ENCODE assay signal across 9 cellular contexts in the genomic region with DNA sequence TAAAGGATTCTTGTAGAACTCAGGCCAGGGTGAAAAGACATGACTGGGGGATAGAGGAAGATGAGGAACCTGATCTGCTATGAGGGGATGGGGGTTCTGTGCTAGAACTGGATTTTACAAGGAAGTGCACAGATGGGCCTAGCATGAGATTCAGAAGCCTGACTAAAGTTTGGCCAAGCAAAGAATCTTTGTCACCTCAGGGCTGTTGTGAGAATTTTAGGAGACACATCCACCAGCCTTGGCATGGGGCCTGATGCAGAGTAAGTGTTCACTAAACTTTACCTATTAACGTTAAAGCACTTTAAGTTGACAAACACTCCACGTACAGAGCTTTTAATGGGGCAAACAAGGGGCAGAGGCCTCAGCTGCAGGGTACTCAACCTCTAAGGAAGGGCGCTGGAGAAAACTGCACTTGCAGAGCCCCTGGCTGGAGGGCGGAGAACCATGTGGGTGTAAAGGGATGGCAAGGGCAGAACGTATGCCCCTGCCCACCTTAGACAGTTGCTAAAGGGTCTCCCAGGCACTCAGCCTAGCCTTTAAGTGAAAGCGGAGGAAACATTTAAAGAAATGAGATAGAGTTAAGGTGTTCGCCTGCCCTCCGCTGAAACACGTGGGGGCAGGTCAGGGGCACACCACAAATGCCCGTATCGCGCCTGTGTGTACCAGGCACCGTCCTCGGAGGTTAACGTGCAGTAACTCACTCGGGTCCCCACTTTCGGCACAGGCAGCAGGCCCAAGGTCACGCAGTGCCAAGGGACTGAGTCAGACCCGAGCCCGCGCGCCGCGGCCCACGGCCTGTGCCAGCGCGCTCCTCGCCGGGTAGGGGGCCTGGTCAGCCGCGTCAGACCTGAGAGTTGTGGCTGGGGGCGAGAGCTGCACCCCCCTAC. TPM values are rescaled to one million over a fixed set of nuclear protein-coding genes. Genes with fewer than 3 reads are reported as not detected.
DNase-seq lines count a peak whose midpoint lies in the region; ATAC-seq, FAIRE-seq and TF ChIP-seq lines count a peak whose summit lies in the region.
"Had no signal": no experiment of that assay in that cellular context is flagged by ENCODE, and none has a peak within 500 bp of the region (broad histone marks: within the 10 kb centered on the region; RNA-seq: fewer than 3 reads in every experiment).

No MANE protein-coding gene starts in this region.

- no peak for FAIRE-seq in endothelial cell of umbilical vein (lab: Jason Lieb, UNC)
- FAIRE-seq: islet of Langerhans had no signal

- H3K79me2 ChIP-seq in SK-N-SH (ENCODE audit: insufficient read depth), result peaks cover 34% of the 10 kb centered on the region
- H3K79me2 ChIP-seq in endothelial cell of umbilical vein (ENCODE audit: control insufficient read depth, insufficient read depth, low read length), result peaks cover 6% of the 10 kb centered on the region

- 93% methylated on average over 15 of the region's 32 CpGs for WGBS in SK-N-SH (ENCODE audit: low lambda C conversion rate)

- CTCF ChIA-PET in A673 (lab: Charles Lee) (no interaction called here), SK-N-SH (lab: Yijun Ruan, JAX) (interaction anchor here (0.7 to 5.5 kb wide), 9 partner anchors 9 to 276 kb away, joined by 4 to 43 read pairs (median 6); no protein-coding TSS in a partner anchor), endothelial cell of umbilical vein (lab: Charles Lee) (interaction anchor here (1.1 to 2.8 kb wide), 5 partner anchors 20 to 276 kb away, joined by 6 to 38 read pairs (median 12); no protein-coding TSS in a partner anchor)

- ATAC-seq in GM21390 (IDR thresholded peaks at IDR 0.05; ENCODE audit: unreplicated experiment), result peak; percentile 3
- ATAC-seq in naive thymus-derived CD8-positive, alpha-beta T cell, result peak; percentile 4 to 31

- H3K27ac ChIP-seq in A673 (ENCODE audit: low read depth, low read length, poor library complexity, severe bottlenecking) (peak overlapping the region; percentile 70), SK-N-SH (ENCODE audit: low read depth in 2 of 2, low read length in 1 of 2) (peak overlapping the region in 1 of 2 experiments; percentile 75; a peak in 2 of 4 replicates), endothelial cell of umbilical vein (ENCODE audit: insufficient read depth, low read depth, low read length) (no peak overlapping the region)

- H3K9me3 ChIP-seq in A673 (ENCODE audit: low read depth, low read length, poor library complexity, severe bottlenecking), result no peaks in the 10 kb centered on the region
- H3K9me3 ChIP-seq in SK-N-SH, result no peaks in the 10 kb centered on the region
- H3K9me3 ChIP-seq in endothelial cell of umbilical vein (replicated peaks; ENCODE audit: control insufficient read depth, insufficient read depth, low read length), result no peaks in the 10 kb centered on the region

- H2AFZ ChIP-seq in SK-N-SH (ENCODE audit: low read depth) (peak overlapping the region; percentile 94), endothelial cell of umbilical vein (ENCODE audit: low read depth, low read length) (peak overlapping the region; percentile 86)

- H3K36me3 ChIP-seq in A673 (ENCODE audit: insufficient read depth, low read length, poor library complexity, severe bottlenecking) (peaks cover 3% of the 10 kb centered on the region), SK-N-SH (replicated peaks in 1 of 2; ENCODE audit: control insufficient read depth in 1 of 2, insufficient read depth in 2 of 2, low read length in 1 of 2) (peaks cover 3 to 20% of the 10 kb centered on the region in 2 experiments), endothelial cell of umbilical vein (ENCODE audit: control insufficient read depth in 2 of 2, extremely low read depth in 1 of 2, insufficient read depth in 2 of 2, low read length in 2 of 2) (no peaks in the 10 kb centered on the region)

- dilution Hi-C loops in endothelial cell of umbilical vein (cut with MboI; ENCODE audit: extremely low pct_ligation_motif_present, low sequenced_read_pairs), result no loop called here

- TF ChIP-seq POLR2A in endothelial cell of umbilical vein (IDR thresholded peaks at IDR 0.05; ENCODE audit: low read depth, low read length), result no peak

- H3K27me3 Mint-ChIP-seq in naive thymus-derived CD8-positive, alpha-beta T cell, result no peaks in the 10 kb centered on the region

- H3K9ac ChIP-seq in SK-N-SH (peak overlapping the region; percentile 50; the same call in 1 of the 2 replicates), endothelial cell of umbilical vein (replicated peaks; ENCODE audit: extremely low read depth, insufficient read depth, low read length) (peak overlapping the region; percentile 40)

- H3K9me3 Mint-ChIP-seq in naive thymus-derived CD8-positive, alpha-beta T cell, result no peaks in the 10 kb centered on the region

- H3K9me1 ChIP-seq in endothelial cell of umbilical vein (replicated peaks; ENCODE audit: control insufficient read depth, extremely low read depth, insufficient read depth, low read length), result no peaks in the 10 kb centered on the region

- H4K20me1 ChIP-seq in SK-N-SH (ENCODE audit: insufficient read depth) (peaks cover 27% of the 10 kb centered on the region), endothelial cell of umbilical vein (replicated peaks; ENCODE audit: control insufficient read depth, extremely low read depth, insufficient read depth, low read length) (no peaks in the 10 kb centered on the region)

- TF ChIP-seq RAD21 in SK-N-SH (IDR thresholded peaks at IDR 0.05; ENCODE audit: low read length), result no peak

- H3F3A ChIP-seq in SK-N-SH (replicated peaks; ENCODE audit: insufficient read depth), result no peaks in the 10 kb centered on the region

- TF ChIP-seq EP300 in SK-N-SH (IDR thresholded peaks at IDR 0.05; ENCODE audit: borderline replicate concordance in 1 of 2, low read depth in 1 of 2, low read length in 1 of 2), result no peak

- peak overlapping the region; percentile 75 to 96 (median 90) for H3K27ac Mint-ChIP-seq in naive thymus-derived CD8-positive, alpha-beta T cell

- no TSS peak for BruUV-seq in A673 (replicated peaks; lab: Mats Ljungman, UMichigan)
- BruUV-seq in endothelial cell of umbilical vein (replicated peaks; lab: Mats Ljungman, UMichigan), result no TSS peak

- peaks cover 33 to 45% (median 36%) of the 10 kb centered on the region in 4 donors for H3K4me1 Mint-ChIP-seq in naive thymus-derived CD8-positive, alpha-beta T cell

- no peak for DNase-seq in A673 (ENCODE audit: low spot score)
- no peak for DNase-seq in SK-N-SH
- no peak for DNase-seq in endothelial cell of umbilical vein (ENCODE audit: low read depth, low spot score)
- peak in 6 of 10 donors; percentile 2 to 37 (median 23) for DNase-seq in naive thymus-derived CD8-positive, alpha-beta T cell
- DNase-seq in SKM-1 (lab: John Stamatoyannopoulos, UW; ENCODE audit: unreplicated experiment), result no peak
- no peak for DNase-seq in NCI-H345 treated with DMSO at 0.1 percent for 48 hours (lab: John Stamatoyannopoulos, UW; ENCODE audit: unreplicated experiment)
- DNase-seq in OCI-M2 (lab: John Stamatoyannopoulos, UW; ENCODE audit: unreplicated experiment), result no peak

- no peak for TF ChIP-seq CTCF in A673 (conservative IDR thresholded peaks at IDR 0.05; ENCODE audit: low read depth, low read length)
- no peak for TF ChIP-seq CTCF in SK-N-SH (IDR thresholded peaks at IDR 0.05)
- no peak for TF ChIP-seq CTCF in endothelial cell of umbilical vein (IDR thresholded peaks at IDR 0.05; ENCODE audit: extremely low read depth in 1 of 2, insufficient read depth in 1 of 2, low read depth in 1 of 2, low read length in 2 of 2)

- H3K4me2 ChIP-seq in SK-N-SH (peak overlapping the region; percentile 90; the same call in 1 of the 2 replicates), endothelial cell of umbilical vein (ENCODE audit: insufficient read depth, low read length) (peak overlapping the region; percentile 40)

- no peaks in the 10 kb centered on the region for H3K9me2 ChIP-seq in SK-N-SH

- H3K27me3 ChIP-seq in A673 (replicated peaks; ENCODE audit: insufficient read depth, low read depth, low read length, poor library complexity) (no peaks in the 10 kb centered on the region), SK-N-SH (ENCODE audit: insufficient read depth) (no peaks in the 10 kb centered on the region), endothelial cell of umbilical vein (ENCODE audit: control insufficient read depth in 2 of 2, insufficient read depth in 2 of 2, low read length in 2 of 2) (peaks cover 0 to 4% of the 10 kb centered on the region in 2 experiments)

- peaks cover 0 to 5% (median 0%) of the 10 kb centered on the region in 3 donors for H3K36me3 Mint-ChIP-seq in naive thymus-derived CD8-positive, alpha-beta T cell

- H3K4me1 ChIP-seq in A673 (ENCODE audit: insufficient read depth, low read length, poor library complexity, severe bottlenecking) (peaks cover 19% of the 10 kb centered on the region), SK-N-SH (ENCODE audit: control insufficient read depth in 1 of 2, insufficient read depth in 2 of 2, low read depth in 1 of 2, low read length in 1 of 2) (peaks cover 18 to 21% of the 10 kb centered on the region in 2 experiments; a peak in 3 of 4 replicates), endothelial cell of umbilical vein (ENCODE audit: control insufficient read depth, extremely low read depth, insufficient read depth, low read length) (peaks cover 10% of the 10 kb centered on the region)

- POLR2A ChIA-PET in A673 (lab: Charles Lee; ENCODE audit: low non-redundant PET) (no interaction called here), SK-N-SH (lab: Yijun Ruan, JAX) (interaction anchor here (1.1 to 2.6 kb wide), 2 partner anchors 129 to 276 kb away, joined by 4 to 12 read pairs; no protein-coding TSS in a partner anchor), endothelial cell of umbilical vein (lab: Charles Lee) (interaction anchor here (0.5 to 1.0 kb wide), 2 partner anchors 100 to 104 kb away, joined by 4 to 8 read pairs; no protein-coding TSS in a partner anchor)
- POLR2A ChIA-PET in naive thymus-derived CD8-positive, alpha-beta T cell (lab: Charles Lee), result interaction anchor here (0.5 to 6.2 kb wide), 13 partner anchors 8 to 148 kb away, joined by 3 to 71 read pairs (median 5); no protein-coding TSS in a partner anchor

- intact Hi-C loops in A673 (cut with micrococcal nuclease; ENCODE audit: unreplicated experiment), result no loop called here
- intact Hi-C loops in endothelial cell of umbilical vein (cut with micrococcal nuclease), result loop anchor here (1.0 to 5.0 kb wide), 6 partner anchors 42 to 170 kb away; no protein-coding TSS in a partner anchor

- peak overlapping the region; percentile 80 to 94 (median 89) for H3K4me3 Mint-ChIP-seq in naive thymus-derived CD8-positive, alpha-beta T cell

- H3K4me3 ChIP-seq in A673 (ENCODE audit: low read depth, low read length, poor library complexity, severe bottlenecking), result peak overlapping the region; percentile 56
- peak overlapping the region; percentile 56 to 89; a peak in 3 of 4 replicates for H3K4me3 ChIP-seq in SK-N-SH (ENCODE audit: low read depth in 2 of 2, low read length in 1 of 2)
- peak overlapping the region; percentile 30 to 54 (median 52) for H3K4me3 ChIP-seq in endothelial cell of umbilical vein (replicated peaks in 1 of 3; ENCODE audit: insufficient read depth in 1 of 3, low read depth in 1 of 3, low read length in 3 of 3)

RNA-seq across cellular contexts. Expression of gene MRPS6, which starts 1.0 kb away (rescaled TPM):
- total RNA-seq in A673 (2021) (99.7 and 115 TPM in 2 replicates), endothelial cell of umbilical vein (35.5 and 37.2 TPM in 2 replicates)
- polyA plus RNA-seq in SK-N-SH (2012; rRNA removed) (26.8 and 69.2 TPM in 2 replicates), endothelial cell of umbilical vein (18.0 and 19.8 TPM in 2 replicates)
- 69.5 and 89.7 TPM in 2 replicates for polyA plus RNA-seq in SK-N-SH (2012; cell fraction: cytosol; rRNA removed)
- 37.7 and 46.6 TPM in 2 replicates for polyA plus RNA-seq in SK-N-SH (2012; cell fraction: nucleus; rRNA removed)
- polyA plus RNA-seq in endothelial cell of umbilical vein (2011; cell fraction: cytosol; rRNA removed), result 19.9 and 20.6 TPM in 2 replicates
- polyA plus RNA-seq in endothelial cell of umbilical vein (2011; cell fraction: nucleus; rRNA removed), result 22.6 and 23.8 TPM in 2 replicates
- polyA plus RNA-seq in endothelial cell of umbilical vein (2012), result 34.0 and 57.2 TPM in 2 replicates
- 8.5 and 11.6 TPM in 2 replicates for polyA minus RNA-seq in endothelial cell of umbilical vein
- polyA minus RNA-seq in endothelial cell of umbilical vein (2011; cell fraction: cytosol; rRNA and poly(A)+ RNA removed), result 8.2 TPM
- 9.6 and 15.1 TPM in 2 replicates for polyA minus RNA-seq in endothelial cell of umbilical vein (2011; cell fraction: nucleus; rRNA and poly(A)+ RNA removed)
- total RNA-seq in naive thymus-derived CD8-positive, alpha-beta T cell, result 100 to 1,000 TPM; 107 to 112 TPM
- polyA plus RNA-seq in naive thymus-derived CD8-positive, alpha-beta T cell, result 100 to 1,000 TPM; 170 to 193 (median 181) TPM

RNA-seq across cellular contexts. Expression of gene SLC5A3, which starts 1.0 kb away (rescaled TPM):
- total RNA-seq in A673 (2021) (18.4 and 20.5 TPM in 2 replicates), endothelial cell of umbilical vein (6.8 and 8.0 TPM in 2 replicates)
- polyA plus RNA-seq in SK-N-SH (2012; rRNA removed) (3.0 and 3.2 TPM in 2 replicates), endothelial cell of umbilical vein (1.1 and 1.6 TPM in 2 replicates)
- 4.1 TPM in 2 replicates for polyA plus RNA-seq in SK-N-SH (2012; cell fraction: cytosol; rRNA removed)
- 2.9 and 6.9 TPM in 2 replicates for polyA plus RNA-seq in SK-N-SH (2012; cell fraction: nucleus; rRNA removed)
- polyA plus RNA-seq in endothelial cell of umbilical vein (2011; cell fraction: cytosol; rRNA removed), result 0.93 and 0.99 TPM in 2 replicates
- 3.3 and 5.2 TPM in 2 replicates for polyA plus RNA-seq in endothelial cell of umbilical vein (2011; cell fraction: nucleus; rRNA removed)
- polyA plus RNA-seq in endothelial cell of umbilical vein (2012), result 3.6 and 4.7 TPM in 2 replicates
- 10.0 and 11.6 TPM in 2 replicates for polyA minus RNA-seq in endothelial cell of umbilical vein
- polyA minus RNA-seq in endothelial cell of umbilical vein (2011; cell fraction: cytosol; rRNA and poly(A)+ RNA removed), result 12.3 TPM
- 13.4 and 22.1 TPM in 2 replicates for polyA minus RNA-seq in endothelial cell of umbilical vein (2011; cell fraction: nucleus; rRNA and poly(A)+ RNA removed)
- total RNA-seq in naive thymus-derived CD8-positive, alpha-beta T cell, result 10 to 100 TPM; 31.9 to 32.7 TPM
- polyA plus RNA-seq in naive thymus-derived CD8-positive, alpha-beta T cell, result 1 to 10 TPM; 1.7 to 2.1 (median 1.9) TPM

Comparison
In these comparisons a context has a peak if more than half of its experiments do, and no peak if none do; other contexts are left out.
1. DNase-seq: peak in naive thymus-derived CD8-positive, alpha-beta T cell (6 of 10); none in A673 (single experiment), SK-N-SH (single experiment), endothelial cell of umbilical vein (single experiment), SKM-1 (single experiment), NCI-H345 treated with DMSO at 0.1 percent for 48 hours (single experiment) and OCI-M2 (single experiment).
2. Peak in every context shown above with its lines, with median percentiles within 50 percentile points of each other: H3K4me3 ChIP-seq.